ENCODE assay signal across 20 cellular contexts in the genomic region with DNA sequence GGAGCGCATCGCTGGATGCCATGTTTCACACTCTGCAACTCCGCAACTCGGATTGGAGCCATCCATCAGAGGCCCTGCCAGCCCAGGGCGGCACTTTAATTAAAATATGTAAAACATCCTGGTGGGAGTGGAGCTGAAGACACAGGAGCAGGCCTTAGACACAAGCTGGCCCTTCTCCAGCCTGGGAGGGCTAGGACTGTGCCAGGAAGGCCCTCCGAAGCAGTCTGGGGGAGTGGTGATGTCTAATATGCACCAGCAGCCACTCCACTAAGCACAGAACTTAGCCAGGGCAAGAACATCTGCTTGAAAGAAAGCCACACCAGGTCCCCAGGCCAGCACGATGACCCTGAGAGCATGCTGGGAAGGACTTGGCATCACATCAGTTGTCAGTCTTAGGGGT. TPM values are rescaled to one million over a fixed set of nuclear protein-coding genes. Genes with fewer than 3 reads are reported as not detected.
DNase-seq lines count a peak whose midpoint lies in the region; ATAC-seq and TF ChIP-seq lines count a peak whose summit lies in the region.
"Had no signal": no experiment of that assay in that cellular context is flagged by ENCODE, and none has a peak within 500 bp of the region (broad histone marks: within the 10 kb centered on the region; RNA-seq: fewer than 3 reads in every experiment).

No MANE protein-coding gene starts in this region.

- no peak for TF ChIP-seq POLR2A in testis (IDR thresholded peaks at IDR 0.05)

- no peaks in the 10 kb centered on the region for H3K36me3 Mint-ChIP-seq in endodermal cell (ENCODE audit: low read depth)
- H3K36me3 Mint-ChIP-seq in nephron progenitor cell (ENCODE audit: low read depth): no peaks in the 10 kb centered on the region
- H3K36me3 Mint-ChIP-seq: CD8-positive, alpha-beta T cell had no signal

- intact Hi-C loops in Right ventricle myocardium inferior (cut with DNase I) (no loop called here), cardiac septum (cut with DNase I) (no loop called here), testis (cut with DNase I; ENCODE audit: low total_unique reads) (no loop called here)

- H3K4me3 Mint-ChIP-seq in endodermal cell: no peak overlapping the region
- no peak overlapping the region for H3K4me3 Mint-ChIP-seq in nephron progenitor cell
- H3K4me3 Mint-ChIP-seq: CD8-positive, alpha-beta T cell had no signal

- H3K4me1 ChIP-seq in endodermal cell (ENCODE audit: control insufficient read depth, insufficient read depth, low read length) (peaks cover 28% of the 10 kb centered on the region), testis (peaks cover 12% of the 10 kb centered on the region)

- H3K27me3 ChIP-seq in endodermal cell (ENCODE audit: control insufficient read depth, insufficient read depth, low read length, poor library complexity, severe bottlenecking): no peaks in the 10 kb centered on the region
- H3K27me3 ChIP-seq in testis: no peaks in the 10 kb centered on the region
- H3K27me3 ChIP-seq: BE2C had no signal

- H3K9me3 ChIP-seq in endodermal cell (ENCODE audit: control insufficient read depth, low read length) (peaks cover 11% of the 10 kb centered on the region), testis (no peaks in the 10 kb centered on the region)
- H3K9me3 ChIP-seq: BE2C had no signal

- H3K4me3 ChIP-seq in endodermal cell (ENCODE audit: low read length) (no peak overlapping the region), testis (no peak overlapping the region)
- H3K4me3 ChIP-seq: GM12878, GM23248, PC-9, SK-N-MC had no signal

- TF ChIP-seq CTCF in endodermal cell (conservative IDR thresholded peaks at IDR 0.05) (no peak), nephron progenitor cell (IDR thresholded peaks at IDR 0.05) (no peak), testis (IDR thresholded peaks at IDR 0.05) (no peak)

- peak overlapping the region; percentile 50 for H3K27ac ChIP-seq in endodermal cell (ENCODE audit: low read depth, low read length)
- no peak overlapping the region for H3K27ac ChIP-seq in testis
- H3K27ac ChIP-seq: GM23248, PC-9, SK-N-MC had no signal

- H3K36me3 ChIP-seq in endodermal cell (ENCODE audit: control insufficient read depth, insufficient read depth, low read length) (no peaks in the 10 kb centered on the region), testis (ENCODE audit: low read depth, missing control alignments) (no peaks in the 10 kb centered on the region)
- H3K36me3 ChIP-seq: BE2C had no signal

- H3K4me1 Mint-ChIP-seq in endodermal cell (peaks cover 42% of the 10 kb centered on the region), nephron progenitor cell (peaks cover 50% of the 10 kb centered on the region)

- ATAC-seq in Right ventricle myocardium inferior: peak; percentile 56
- ATAC-seq in GM21786 (IDR thresholded peaks at IDR 0.05; ENCODE audit: unreplicated experiment): no peak
- ATAC-seq: CD8-positive, alpha-beta T cell; GM12878 had no signal

- no peak for DNase-seq in Right ventricle myocardium inferior (ENCODE audit: missing footprints)
- no peak for DNase-seq in cardiac septum (ENCODE audit: low spot score)
- DNase-seq in endodermal cell: no peak
- no peak for DNase-seq in nephron progenitor cell
- peak; percentile 27 for DNase-seq in testis
- DNase-seq in NCI-H526 treated with DMSO at 0.1 percent for 48 hours (lab: John Stamatoyannopoulos, UW): no peak
- DNase-seq in DMS114 treated with DMSO at 0.1 percent for 48 hours (lab: John Stamatoyannopoulos, UW; ENCODE audit: unreplicated experiment): no peak
- DNase-seq: 8988T; BE2C; CD8-positive, alpha-beta T cell; DMS79 treated with DMSO at 0.1 percent for 48 hours; GM23248; NCI-H1048; NCI-H2081 treated with DMSO at 0.1 percent for 48 hours; NCI-H510A; PC-9 had no signal

- 87 to 90% methylated on average over 3 to 7 of the region's 7 CpGs for WGBS in endodermal cell (ENCODE audit: insufficient coverage in 1 of 2, insufficient read length in 1 of 2), 2 experiments
- 61 to 74% methylated on average over 3 to 7 of the region's 7 CpGs for WGBS in testis, 2 donors

- H3K27me3 Mint-ChIP-seq in endodermal cell (ENCODE audit: insufficient read depth) (no peaks in the 10 kb centered on the region), nephron progenitor cell (ENCODE audit: low read depth, poor library complexity) (peaks cover 3% of the 10 kb centered on the region)

- H3K27ac Mint-ChIP-seq in endodermal cell (no peak overlapping the region), nephron progenitor cell (peak overlapping the region; percentile 19)
- H3K27ac Mint-ChIP-seq: CD8-positive, alpha-beta T cell had no signal

- H3K9ac ChIP-seq in endodermal cell (ENCODE audit: extremely low read depth, low read length, poor library complexity, severe bottlenecking): no peak overlapping the region
- H3K9ac ChIP-seq: GM23248 had no signal

- peaks cover 2% of the 10 kb centered on the region for H3K9me3 Mint-ChIP-seq in endodermal cell
- H3K9me3 Mint-ChIP-seq in nephron progenitor cell: no peaks in the 10 kb centered on the region
- H3K9me3 Mint-ChIP-seq: CD8-positive, alpha-beta T cell had no signal

RNA-seq across cellular contexts. Expression of a gene that starts 5.8 kb away (rescaled TPM):
- total RNA-seq in Right ventricle myocardium inferior (not detected), cardiac septum (not detected), endodermal cell (under 1 TPM in 1 of 2 donors, not detected in 1; 0.33 TPM), testis (10 to 100 TPM; 12.5 to 25.8 TPM)
- not detected for polyA plus RNA-seq in endodermal cell (2013, experiment 1 of 2)
- polyA plus RNA-seq in endodermal cell (2013, experiment 2 of 2): not detected
- polyA plus RNA-seq in testis (ENCODE audit: insufficient read depth, low read depth, low replicate concordance): 33.2 TPM
- total RNA-seq: CD8-positive, alpha-beta T cell; GM12878; GM23248; HT-29; PC-9 had no signal
- polyA plus RNA-seq: GM12878, GM23248 had no signal

Comparison
In these comparisons a context has a peak if more than half of its experiments do, and no peak if none do; other contexts are left out.
1. RNA of a gene that starts 5.8 kb away (total RNA-seq): 12.5 to 25.8 TPM in testis; 0.33 TPM in endodermal cell, not detected in Right ventricle myocardium inferior (single experiment) and not detected in cardiac septum (single experiment); every median in the first group is over 10 times any median in the second.